1 cellular context compared by ENCODE assay signal in the genomic region with DNA sequence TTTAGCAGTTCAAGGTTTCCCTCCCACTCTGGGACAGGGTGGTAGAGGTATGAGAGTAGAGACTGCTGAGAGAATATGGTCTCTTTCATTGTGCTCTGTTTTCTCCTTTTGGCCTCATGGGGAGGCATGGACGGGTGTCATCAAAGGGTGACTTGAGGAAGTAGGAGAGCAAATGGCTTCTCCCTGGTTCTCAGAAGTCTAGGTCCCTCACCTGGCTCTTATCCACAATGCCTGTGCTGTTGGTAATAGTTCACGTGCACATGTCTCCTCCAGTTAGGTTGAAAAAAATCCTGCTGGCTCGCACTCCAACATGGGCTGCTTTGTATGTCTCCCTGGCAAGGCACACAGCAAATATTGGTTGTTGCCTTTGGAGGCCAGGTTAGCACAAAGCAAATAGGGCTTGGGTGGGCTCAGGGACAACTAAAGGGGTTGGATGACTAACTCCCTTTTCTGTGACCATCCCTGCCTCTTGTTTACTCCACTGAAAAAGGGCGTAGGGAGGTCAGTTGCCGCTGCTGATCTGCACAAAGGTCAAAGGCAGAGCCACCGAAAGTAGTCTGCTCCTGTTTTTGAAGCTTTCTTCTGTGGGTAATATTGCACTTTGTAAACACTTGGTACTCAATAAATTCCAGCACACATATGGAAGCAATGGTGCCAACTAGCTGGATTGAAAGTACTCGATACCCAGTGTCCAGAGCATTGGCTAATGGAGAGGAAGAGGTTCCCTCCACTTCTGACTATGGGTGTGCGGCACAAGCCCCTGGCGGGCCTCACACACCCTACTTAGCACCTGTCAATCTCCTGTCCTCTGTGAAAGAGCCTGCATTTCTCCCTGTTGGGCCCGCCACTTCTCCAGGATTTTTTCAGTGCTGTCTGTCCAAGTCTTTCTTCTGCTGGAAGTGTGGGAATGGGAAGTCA.
TF ChIP-seq lines count a peak whose summit lies in the region.

No MANE protein-coding gene starts in this region.

TF ChIP-seq in HepG2, 621 proteins besides CTCF, POLR2A, EP300 and RAD21 (continued from another document and continues in another):
- TF ChIP-seq, protein P1, sequence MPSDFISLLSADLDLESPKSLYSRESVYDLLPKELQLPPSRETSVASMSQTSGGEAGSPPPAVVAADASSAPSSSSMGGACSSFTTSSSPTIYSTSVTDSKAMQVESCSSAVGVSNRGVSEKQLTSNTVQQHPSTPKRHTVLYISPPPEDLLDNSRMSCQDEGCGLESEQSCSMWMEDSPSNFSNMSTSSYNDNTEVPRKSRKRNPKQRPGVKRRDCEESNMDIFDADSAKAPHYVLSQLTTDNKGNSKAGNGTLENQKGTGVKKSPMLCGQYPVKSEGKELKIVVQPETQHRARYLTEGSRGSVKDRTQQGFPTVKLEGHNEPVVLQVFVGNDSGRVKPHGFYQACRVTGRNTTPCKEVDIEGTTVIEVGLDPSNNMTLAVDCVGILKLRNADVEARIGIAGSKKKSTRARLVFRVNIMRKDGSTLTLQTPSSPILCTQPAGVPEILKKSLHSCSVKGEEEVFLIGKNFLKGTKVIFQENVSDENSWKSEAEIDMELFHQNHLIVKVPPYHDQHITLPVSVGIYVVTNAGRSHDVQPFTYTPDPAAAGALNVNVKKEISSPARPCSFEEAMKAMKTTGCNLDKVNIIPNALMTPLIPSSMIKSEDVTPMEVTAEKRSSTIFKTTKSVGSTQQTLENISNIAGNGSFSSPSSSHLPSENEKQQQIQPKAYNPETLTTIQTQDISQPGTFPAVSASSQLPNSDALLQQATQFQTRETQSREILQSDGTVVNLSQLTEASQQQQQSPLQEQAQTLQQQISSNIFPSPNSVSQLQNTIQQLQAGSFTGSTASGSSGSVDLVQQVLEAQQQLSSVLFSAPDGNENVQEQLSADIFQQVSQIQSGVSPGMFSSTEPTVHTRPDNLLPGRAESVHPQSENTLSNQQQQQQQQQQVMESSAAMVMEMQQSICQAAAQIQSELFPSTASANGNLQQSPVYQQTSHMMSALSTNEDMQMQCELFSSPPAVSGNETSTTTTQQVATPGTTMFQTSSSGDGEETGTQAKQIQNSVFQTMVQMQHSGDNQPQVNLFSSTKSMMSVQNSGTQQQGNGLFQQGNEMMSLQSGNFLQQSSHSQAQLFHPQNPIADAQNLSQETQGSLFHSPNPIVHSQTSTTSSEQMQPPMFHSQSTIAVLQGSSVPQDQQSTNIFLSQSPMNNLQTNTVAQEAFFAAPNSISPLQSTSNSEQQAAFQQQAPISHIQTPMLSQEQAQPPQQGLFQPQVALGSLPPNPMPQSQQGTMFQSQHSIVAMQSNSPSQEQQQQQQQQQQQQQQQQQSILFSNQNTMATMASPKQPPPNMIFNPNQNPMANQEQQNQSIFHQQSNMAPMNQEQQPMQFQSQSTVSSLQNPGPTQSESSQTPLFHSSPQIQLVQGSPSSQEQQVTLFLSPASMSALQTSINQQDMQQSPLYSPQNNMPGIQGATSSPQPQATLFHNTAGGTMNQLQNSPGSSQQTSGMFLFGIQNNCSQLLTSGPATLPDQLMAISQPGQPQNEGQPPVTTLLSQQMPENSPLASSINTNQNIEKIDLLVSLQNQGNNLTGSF (CRISPR knock-in tag; IDR thresholded peaks at IDR 0.05): 0 out of 2 replicates have a peak, but pooled peaks have one; percentile 27
- TF ChIP-seq ZNF331 (CRISPR knock-in tag; IDR thresholded peaks at IDR 0.05) (peak; percentile 87), SIX1 (CRISPR knock-in tag; IDR thresholded peaks at IDR 0.05; ENCODE audit: borderline replicate concordance) (peak; percentile 77; the same call in 1 of the 2 replicates), ZNF317 (CRISPR knock-in tag; IDR thresholded peaks at IDR 0.05) (no peak), ZNF34 (CRISPR knock-in tag; IDR thresholded peaks at IDR 0.05; ENCODE audit: borderline replicate concordance) (0 out of 2 replicates have a peak, but pooled peaks have one; percentile 58), HOXA7 (CRISPR knock-in tag; IDR thresholded peaks at IDR 0.05) (no peak), RAD51 (IDR thresholded peaks at IDR 0.05; ENCODE audit: borderline replicate concordance) (no peak), POLR2AphosphoS2 (IDR thresholded peaks at IDR 0.05; ENCODE audit: low read depth, low read length) (no peak), CBX5 (CRISPR knock-in tag; IDR thresholded peaks at IDR 0.05; ENCODE audit: borderline replicate concordance) (peak; percentile 87; the same call in 1 of the 2 replicates), ZNF768 (CRISPR knock-in tag; IDR thresholded peaks at IDR 0.05) (no peak), MTF2 (CRISPR knock-in tag; IDR thresholded peaks at IDR 0.05; ENCODE audit: borderline replicate concordance) (0 out of 2 replicates have a peak, but pooled peaks have one; percentile 38), STAG1 (CRISPR knock-in tag; IDR thresholded peaks at IDR 0.05) (0 out of 2 replicates have a peak, but pooled peaks have one; percentile 29), ZSCAN21 (CRISPR knock-in tag; IDR thresholded peaks at IDR 0.05; ENCODE audit: borderline replicate concordance) (peak; percentile 94), ZNF569 (CRISPR knock-in tag; IDR thresholded peaks at IDR 0.05; ENCODE audit: borderline replicate concordance) (no peak), ZKSCAN1 (IDR thresholded peaks at IDR 0.05; ENCODE audit: low read length) (no peak), ZNF484 (CRISPR knock-in tag; IDR thresholded peaks at IDR 0.05; ENCODE audit: borderline replicate concordance, low read depth) (no peak), SUZ12 (IDR thresholded peaks at IDR 0.05; ENCODE audit: low read depth, low read length) (no peak), TAF1 (CRISPR knock-in tag; IDR thresholded peaks at IDR 0.05) (no peak; the same call in 1 of the 2 replicates), ZNF782 (CRISPR knock-in tag; IDR thresholded peaks at IDR 0.05; ENCODE audit: borderline replicate concordance) (no peak; the same call in 1 of the 2 replicates), ATF7 (IDR thresholded peaks at IDR 0.05) (0 out of 2 replicates have a peak, but pooled peaks have one; percentile 16), ATF7 (CRISPR knock-in tag; IDR thresholded peaks at IDR 0.05) (peak; percentile 67; the same call in 1 of the 2 replicates), TBP (CRISPR knock-in tag; IDR thresholded peaks at IDR 0.05) (no peak), JDP2 (CRISPR knock-in tag; IDR thresholded peaks at IDR 0.05; ENCODE audit: borderline replicate concordance) (no peak; the same call in 1 of the 2 replicates), TMF1 (CRISPR knock-in tag; IDR thresholded peaks at IDR 0.05; ENCODE audit: low read depth) (no peak), MEIS1 (CRISPR knock-in tag; IDR thresholded peaks at IDR 0.05; ENCODE audit: borderline replicate concordance) (peak; percentile 60; the same call in 1 of the 2 replicates), ZNF780A (CRISPR knock-in tag; IDR thresholded peaks at IDR 0.05) (no peak), ZNF468 (CRISPR knock-in tag; IDR thresholded peaks at IDR 0.05) (no peak), ATM (IDR thresholded peaks at IDR 0.05; ENCODE audit: borderline replicate concordance) (no peak), ZNF20 (CRISPR knock-in tag; IDR thresholded peaks at IDR 0.05) (no peak), HNRNPLL (IDR thresholded peaks at IDR 0.05; ENCODE audit: low read depth, low read length, poor library complexity, severe bottlenecking) (no peak), SNAI1 (CRISPR knock-in tag; IDR thresholded peaks at IDR 0.05; ENCODE audit: borderline replicate concordance) (no peak), ZNF652 (CRISPR knock-in tag; IDR thresholded peaks at IDR 0.05; ENCODE audit: borderline replicate concordance, low read depth) (peak; percentile 51; the same call in 1 of the 2 replicates), NFKB2 (CRISPR knock-in tag; IDR thresholded peaks at IDR 0.05; ENCODE audit: borderline replicate concordance) (peak; percentile 56; the same call in 1 of the 2 replicates), SRSF4 (IDR thresholded peaks at IDR 0.05; ENCODE audit: low read depth, low read length, poor library complexity, severe bottlenecking) (no peak), ZNF333 (CRISPR knock-in tag; IDR thresholded peaks at IDR 0.05; ENCODE audit: borderline replicate concordance) (no peak)
- TF ChIP-seq, protein P2, sequence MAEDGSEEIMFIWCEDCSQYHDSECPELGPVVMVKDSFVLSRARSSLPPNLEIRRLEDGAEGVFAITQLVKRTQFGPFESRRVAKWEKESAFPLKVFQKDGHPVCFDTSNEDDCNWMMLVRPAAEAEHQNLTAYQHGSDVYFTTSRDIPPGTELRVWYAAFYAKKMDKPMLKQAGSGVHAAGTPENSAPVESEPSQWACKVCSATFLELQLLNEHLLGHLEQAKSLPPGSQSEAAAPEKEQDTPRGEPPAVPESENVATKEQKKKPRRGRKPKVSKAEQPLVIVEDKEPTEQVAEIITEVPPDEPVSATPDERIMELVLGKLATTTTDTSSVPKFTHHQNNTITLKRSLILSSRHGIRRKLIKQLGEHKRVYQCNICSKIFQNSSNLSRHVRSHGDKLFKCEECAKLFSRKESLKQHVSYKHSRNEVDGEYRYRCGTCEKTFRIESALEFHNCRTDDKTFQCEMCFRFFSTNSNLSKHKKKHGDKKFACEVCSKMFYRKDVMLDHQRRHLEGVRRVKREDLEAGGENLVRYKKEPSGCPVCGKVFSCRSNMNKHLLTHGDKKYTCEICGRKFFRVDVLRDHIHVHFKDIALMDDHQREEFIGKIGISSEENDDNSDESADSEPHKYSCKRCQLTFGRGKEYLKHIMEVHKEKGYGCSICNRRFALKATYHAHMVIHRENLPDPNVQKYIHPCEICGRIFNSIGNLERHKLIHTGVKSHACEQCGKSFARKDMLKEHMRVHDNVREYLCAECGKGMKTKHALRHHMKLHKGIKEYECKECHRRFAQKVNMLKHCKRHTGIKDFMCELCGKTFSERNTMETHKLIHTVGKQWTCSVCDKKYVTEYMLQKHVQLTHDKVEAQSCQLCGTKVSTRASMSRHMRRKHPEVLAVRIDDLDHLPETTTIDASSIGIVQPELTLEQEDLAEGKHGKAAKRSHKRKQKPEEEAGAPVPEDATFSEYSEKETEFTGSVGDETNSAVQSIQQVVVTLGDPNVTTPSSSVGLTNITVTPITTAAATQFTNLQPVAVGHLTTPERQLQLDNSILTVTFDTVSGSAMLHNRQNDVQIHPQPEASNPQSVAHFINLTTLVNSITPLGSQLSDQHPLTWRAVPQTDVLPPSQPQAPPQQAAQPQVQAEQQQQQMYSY (CRISPR knock-in tag; IDR thresholded peaks at IDR 0.05): peak; percentile 84
- TF ChIP-seq, protein P3, sequence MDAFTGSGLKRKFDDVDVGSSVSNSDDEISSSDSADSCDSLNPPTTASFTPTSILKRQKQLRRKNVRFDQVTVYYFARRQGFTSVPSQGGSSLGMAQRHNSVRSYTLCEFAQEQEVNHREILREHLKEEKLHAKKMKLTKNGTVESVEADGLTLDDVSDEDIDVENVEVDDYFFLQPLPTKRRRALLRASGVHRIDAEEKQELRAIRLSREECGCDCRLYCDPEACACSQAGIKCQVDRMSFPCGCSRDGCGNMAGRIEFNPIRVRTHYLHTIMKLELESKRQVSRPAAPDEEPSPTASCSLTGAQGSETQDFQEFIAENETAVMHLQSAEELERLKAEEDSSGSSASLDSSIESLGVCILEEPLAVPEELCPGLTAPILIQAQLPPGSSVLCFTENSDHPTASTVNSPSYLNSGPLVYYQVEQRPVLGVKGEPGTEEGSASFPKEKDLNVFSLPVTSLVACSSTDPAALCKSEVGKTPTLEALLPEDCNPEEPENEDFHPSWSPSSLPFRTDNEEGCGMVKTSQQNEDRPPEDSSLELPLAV (CRISPR knock-in tag; conservative IDR thresholded peaks at IDR 0.05; ENCODE audit: low read depth): no peak
- TF ChIP-seq, protein P4, sequence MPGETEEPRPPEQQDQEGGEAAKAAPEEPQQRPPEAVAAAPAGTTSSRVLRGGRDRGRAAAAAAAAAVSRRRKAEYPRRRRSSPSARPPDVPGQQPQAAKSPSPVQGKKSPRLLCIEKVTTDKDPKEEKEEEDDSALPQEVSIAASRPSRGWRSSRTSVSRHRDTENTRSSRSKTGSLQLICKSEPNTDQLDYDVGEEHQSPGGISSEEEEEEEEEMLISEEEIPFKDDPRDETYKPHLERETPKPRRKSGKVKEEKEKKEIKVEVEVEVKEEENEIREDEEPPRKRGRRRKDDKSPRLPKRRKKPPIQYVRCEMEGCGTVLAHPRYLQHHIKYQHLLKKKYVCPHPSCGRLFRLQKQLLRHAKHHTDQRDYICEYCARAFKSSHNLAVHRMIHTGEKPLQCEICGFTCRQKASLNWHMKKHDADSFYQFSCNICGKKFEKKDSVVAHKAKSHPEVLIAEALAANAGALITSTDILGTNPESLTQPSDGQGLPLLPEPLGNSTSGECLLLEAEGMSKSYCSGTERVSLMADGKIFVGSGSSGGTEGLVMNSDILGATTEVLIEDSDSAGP (CRISPR knock-in tag; IDR thresholded peaks at IDR 0.05; ENCODE audit: borderline replicate concordance): peak; percentile 49; the same call in 1 of the 2 replicates
- TF ChIP-seq, protein P5, sequence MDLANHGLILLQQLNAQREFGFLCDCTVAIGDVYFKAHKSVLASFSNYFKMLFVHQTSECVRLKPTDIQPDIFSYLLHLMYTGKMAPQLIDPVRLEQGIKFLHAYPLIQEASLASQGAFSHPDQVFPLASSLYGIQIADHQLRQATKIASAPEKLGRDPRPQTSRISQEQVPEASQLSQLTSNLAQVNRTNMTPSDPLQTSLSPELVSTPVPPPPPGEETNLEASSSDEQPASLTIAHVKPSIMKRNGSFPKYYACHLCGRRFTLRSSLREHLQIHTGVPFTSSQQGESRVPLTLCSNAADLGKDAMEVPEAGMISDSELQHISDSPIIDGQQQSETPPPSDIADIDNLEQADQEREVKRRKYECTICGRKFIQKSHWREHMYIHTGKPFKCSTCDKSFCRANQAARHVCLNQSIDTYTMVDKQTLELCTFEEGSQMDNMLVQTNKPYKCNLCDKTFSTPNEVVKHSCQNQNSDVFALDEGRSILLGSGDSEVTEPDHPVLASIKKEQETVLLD (CRISPR knock-in tag; IDR thresholded peaks at IDR 0.05; ENCODE audit: low read depth): no peak
- TF ChIP-seq, protein P6, sequence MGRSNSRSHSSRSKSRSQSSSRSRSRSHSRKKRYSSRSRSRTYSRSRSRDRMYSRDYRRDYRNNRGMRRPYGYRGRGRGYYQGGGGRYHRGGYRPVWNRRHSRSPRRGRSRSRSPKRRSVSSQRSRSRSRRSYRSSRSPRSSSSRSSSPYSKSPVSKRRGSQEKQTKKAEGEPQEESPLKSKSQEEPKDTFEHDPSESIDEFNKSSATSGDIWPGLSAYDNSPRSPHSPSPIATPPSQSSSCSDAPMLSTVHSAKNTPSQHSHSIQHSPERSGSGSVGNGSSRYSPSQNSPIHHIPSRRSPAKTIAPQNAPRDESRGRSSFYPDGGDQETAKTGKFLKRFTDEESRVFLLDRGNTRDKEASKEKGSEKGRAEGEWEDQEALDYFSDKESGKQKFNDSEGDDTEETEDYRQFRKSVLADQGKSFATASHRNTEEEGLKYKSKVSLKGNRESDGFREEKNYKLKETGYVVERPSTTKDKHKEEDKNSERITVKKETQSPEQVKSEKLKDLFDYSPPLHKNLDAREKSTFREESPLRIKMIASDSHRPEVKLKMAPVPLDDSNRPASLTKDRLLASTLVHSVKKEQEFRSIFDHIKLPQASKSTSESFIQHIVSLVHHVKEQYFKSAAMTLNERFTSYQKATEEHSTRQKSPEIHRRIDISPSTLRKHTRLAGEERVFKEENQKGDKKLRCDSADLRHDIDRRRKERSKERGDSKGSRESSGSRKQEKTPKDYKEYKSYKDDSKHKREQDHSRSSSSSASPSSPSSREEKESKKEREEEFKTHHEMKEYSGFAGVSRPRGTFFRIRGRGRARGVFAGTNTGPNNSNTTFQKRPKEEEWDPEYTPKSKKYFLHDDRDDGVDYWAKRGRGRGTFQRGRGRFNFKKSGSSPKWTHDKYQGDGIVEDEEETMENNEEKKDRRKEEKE (IDR thresholded peaks at IDR 0.05): no peak
- TF ChIP-seq, protein P7, sequence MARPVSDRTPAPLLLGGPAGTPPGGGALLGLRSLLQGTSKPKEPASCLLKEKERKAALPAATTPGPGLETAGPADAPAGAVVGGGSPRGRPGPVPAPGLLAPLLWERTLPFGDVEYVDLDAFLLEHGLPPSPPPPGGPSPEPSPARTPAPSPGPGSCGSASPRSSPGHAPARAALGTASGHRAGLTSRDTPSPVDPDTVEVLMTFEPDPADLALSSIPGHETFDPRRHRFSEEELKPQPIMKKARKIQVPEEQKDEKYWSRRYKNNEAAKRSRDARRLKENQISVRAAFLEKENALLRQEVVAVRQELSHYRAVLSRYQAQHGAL (CRISPR knock-in tag; IDR thresholded peaks at IDR 0.05; ENCODE audit: not compliant biosample characterization): no peak
